1 cellular context compared by ENCODE assay signal in genomic region chr9:111099199-111100005, GRCh38.
TF ChIP-seq lines count a peak whose summit lies in the region.

No MANE protein-coding gene starts in this region.

TF ChIP-seq in HEK293, 187 proteins besides CTCF, POLR2A, EP300 and RAD21 (continued from another document and continues in another):
- TF ChIP-seq, protein P1, sequence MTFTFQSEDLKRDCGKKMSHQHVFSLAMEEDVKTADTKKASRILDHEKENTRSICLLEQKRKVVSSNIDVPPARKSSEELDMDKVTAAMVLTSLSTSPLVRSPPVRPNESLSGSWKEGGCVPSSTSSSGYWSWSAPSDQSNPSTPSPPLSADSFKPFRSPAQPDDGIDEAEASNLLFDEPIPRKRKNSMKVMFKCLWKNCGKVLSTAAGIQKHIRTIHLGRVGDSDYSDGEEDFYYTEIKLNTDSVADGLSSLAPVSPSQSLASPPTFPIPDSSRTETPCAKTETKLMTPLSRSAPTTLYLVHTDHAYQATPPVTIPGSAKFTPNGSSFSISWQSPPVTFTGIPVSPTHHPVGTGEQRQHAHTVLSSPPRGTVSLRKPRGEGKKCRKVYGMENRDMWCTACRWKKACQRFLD (tag by site-specific recombination; IDR thresholded peaks at IDR 0.05) = no peak
- peak; percentile 20; the same call in 1 of the 2 replicates for TF ChIP-seq ZNF76 (tag by site-specific recombination; IDR thresholded peaks at IDR 0.05; ENCODE audit: borderline replicate concordance, low read depth)
- peak; percentile 91 for TF ChIP-seq ZXDB (tag by site-specific recombination; IDR thresholded peaks at IDR 0.05)
- TF ChIP-seq ZEB2 (tag by site-specific recombination; IDR thresholded peaks at IDR 0.05) = peak; percentile 82; the same call in 1 of the 2 replicates
- no peak for TF ChIP-seq ZNF202 (tag by site-specific recombination; IDR thresholded peaks at IDR 0.05; ENCODE audit: borderline replicate concordance)
- TF ChIP-seq AEBP2 (tag by site-specific recombination; IDR thresholded peaks at IDR 0.05; ENCODE audit: borderline replicate concordance) = no peak
- TF ChIP-seq ZNF514 (tag by site-specific recombination; IDR thresholded peaks at IDR 0.05) = no peak
- no peak for TF ChIP-seq ZNF654 (tag by site-specific recombination; IDR thresholded peaks at IDR 0.05; ENCODE audit: low read depth)
- TF ChIP-seq ZNF18 (tag by site-specific recombination; IDR thresholded peaks at IDR 0.05) = peak; percentile 75
- no peak for TF ChIP-seq ZNF169 (tag by site-specific recombination; IDR thresholded peaks at IDR 0.05)
- no peak for TF ChIP-seq ZNF530 (tag by site-specific recombination; IDR thresholded peaks at IDR 0.05; ENCODE audit: low read depth)
- TF ChIP-seq REPIN1 (tag by site-specific recombination; IDR thresholded peaks at IDR 0.05; ENCODE audit: low read depth) = no peak
- no peak for TF ChIP-seq ZNF624 (tag by site-specific recombination; IDR thresholded peaks at IDR 0.05)
- TF ChIP-seq INSM2 (tag by site-specific recombination; IDR thresholded peaks at IDR 0.05) = peak; percentile 93
- peak; percentile 83 for TF ChIP-seq HOXD13 (CRISPR knock-in tag; IDR thresholded peaks at IDR 0.05; ENCODE audit: borderline replicate concordance)
- TF ChIP-seq ZNF23 (tag by site-specific recombination; IDR thresholded peaks at IDR 0.05; ENCODE audit: borderline replicate concordance) = no peak
- TF ChIP-seq ZNF664 (tag by site-specific recombination; IDR thresholded peaks at IDR 0.05) = no peak
- peak; percentile 89 for TF ChIP-seq WT1 (tag by site-specific recombination; IDR thresholded peaks at IDR 0.05)
- TF ChIP-seq ZNF10 (tag by site-specific recombination; IDR thresholded peaks at IDR 0.05) = peak; percentile 68; the same call in 1 of the 2 replicates
- TF ChIP-seq ZNF561 (tag by site-specific recombination; IDR thresholded peaks at IDR 0.05; ENCODE audit: borderline replicate concordance) = peak; percentile 82
- TF ChIP-seq ZBTB21 (tag by site-specific recombination; IDR thresholded peaks at IDR 0.05) = peak; percentile 45; the same call in 1 of the 2 replicates
- TF ChIP-seq ZNF449 (tag by site-specific recombination; IDR thresholded peaks at IDR 0.05) = peak; percentile 43; the same call in 1 of the 2 replicates
- no peak for TF ChIP-seq ZNF354C (tag by site-specific recombination; IDR thresholded peaks at IDR 0.05; ENCODE audit: borderline replicate concordance, low read depth)
- TF ChIP-seq ZNF302 (tag by site-specific recombination; IDR thresholded peaks at IDR 0.05; ENCODE audit: low read depth) = no peak
- TF ChIP-seq, protein P2, sequence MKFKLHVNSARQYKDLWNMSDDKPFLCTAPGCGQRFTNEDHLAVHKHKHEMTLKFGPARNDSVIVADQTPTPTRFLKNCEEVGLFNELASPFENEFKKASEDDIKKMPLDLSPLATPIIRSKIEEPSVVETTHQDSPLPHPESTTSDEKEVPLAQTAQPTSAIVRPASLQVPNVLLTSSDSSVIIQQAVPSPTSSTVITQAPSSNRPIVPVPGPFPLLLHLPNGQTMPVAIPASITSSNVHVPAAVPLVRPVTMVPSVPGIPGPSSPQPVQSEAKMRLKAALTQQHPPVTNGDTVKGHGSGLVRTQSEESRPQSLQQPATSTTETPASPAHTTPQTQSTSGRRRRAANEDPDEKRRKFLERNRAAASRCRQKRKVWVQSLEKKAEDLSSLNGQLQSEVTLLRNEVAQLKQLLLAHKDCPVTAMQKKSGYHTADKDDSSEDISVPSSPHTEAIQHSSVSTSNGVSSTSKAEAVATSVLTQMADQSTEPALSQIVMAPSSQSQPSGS (tag by site-specific recombination; IDR thresholded peaks at IDR 0.05; ENCODE audit: low read depth) = peak; percentile 74
- TF ChIP-seq ZNF248 (tag by site-specific recombination; IDR thresholded peaks at IDR 0.05) = no peak
- TF ChIP-seq BCL11B (tag by site-specific recombination; IDR thresholded peaks at IDR 0.05; ENCODE audit: low read depth) = 0 out of 2 replicates have a peak, but pooled peaks have one; percentile 70
- TF ChIP-seq ZFHX2 (tag by site-specific recombination; conservative IDR thresholded peaks at IDR 0.05) = peak; percentile 72
- no peak for TF ChIP-seq ZBTB26 (tag by site-specific recombination; optimal IDR thresholded peaks at IDR 0.05)
- TF ChIP-seq ZNF544 (tag by site-specific recombination; IDR thresholded peaks at IDR 0.05) = no peak
- no peak; the same call in none of the 2 replicates for TF ChIP-seq ZNF335 (tag by site-specific recombination; conservative IDR thresholded peaks at IDR 0.05)
- TF ChIP-seq, protein P3, sequence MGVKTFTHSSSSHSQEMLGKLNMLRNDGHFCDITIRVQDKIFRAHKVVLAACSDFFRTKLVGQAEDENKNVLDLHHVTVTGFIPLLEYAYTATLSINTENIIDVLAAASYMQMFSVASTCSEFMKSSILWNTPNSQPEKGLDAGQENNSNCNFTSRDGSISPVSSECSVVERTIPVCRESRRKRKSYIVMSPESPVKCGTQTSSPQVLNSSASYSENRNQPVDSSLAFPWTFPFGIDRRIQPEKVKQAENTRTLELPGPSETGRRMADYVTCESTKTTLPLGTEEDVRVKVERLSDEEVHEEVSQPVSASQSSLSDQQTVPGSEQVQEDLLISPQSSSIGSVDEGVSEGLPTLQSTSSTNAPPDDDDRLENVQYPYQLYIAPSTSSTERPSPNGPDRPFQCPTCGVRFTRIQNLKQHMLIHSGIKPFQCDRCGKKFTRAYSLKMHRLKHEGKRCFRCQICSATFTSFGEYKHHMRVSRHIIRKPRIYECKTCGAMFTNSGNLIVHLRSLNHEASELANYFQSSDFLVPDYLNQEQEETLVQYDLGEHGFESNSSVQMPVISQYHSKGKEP (tag by site-specific recombination; IDR thresholded peaks at IDR 0.05) = peak; percentile 65
- no peak for TF ChIP-seq ZNF133 (tag by site-specific recombination; IDR thresholded peaks at IDR 0.05)
- no peak for TF ChIP-seq ZNF747 (tag by site-specific recombination; IDR thresholded peaks at IDR 0.05)
- no peak for TF ChIP-seq ZNF292 (tag by site-specific recombination; IDR thresholded peaks at IDR 0.05; ENCODE audit: borderline replicate concordance, low read depth)
- TF ChIP-seq ZBTB7A (tag by site-specific recombination; IDR thresholded peaks at IDR 0.05; ENCODE audit: low read depth) = no peak
- TF ChIP-seq, protein P4, sequence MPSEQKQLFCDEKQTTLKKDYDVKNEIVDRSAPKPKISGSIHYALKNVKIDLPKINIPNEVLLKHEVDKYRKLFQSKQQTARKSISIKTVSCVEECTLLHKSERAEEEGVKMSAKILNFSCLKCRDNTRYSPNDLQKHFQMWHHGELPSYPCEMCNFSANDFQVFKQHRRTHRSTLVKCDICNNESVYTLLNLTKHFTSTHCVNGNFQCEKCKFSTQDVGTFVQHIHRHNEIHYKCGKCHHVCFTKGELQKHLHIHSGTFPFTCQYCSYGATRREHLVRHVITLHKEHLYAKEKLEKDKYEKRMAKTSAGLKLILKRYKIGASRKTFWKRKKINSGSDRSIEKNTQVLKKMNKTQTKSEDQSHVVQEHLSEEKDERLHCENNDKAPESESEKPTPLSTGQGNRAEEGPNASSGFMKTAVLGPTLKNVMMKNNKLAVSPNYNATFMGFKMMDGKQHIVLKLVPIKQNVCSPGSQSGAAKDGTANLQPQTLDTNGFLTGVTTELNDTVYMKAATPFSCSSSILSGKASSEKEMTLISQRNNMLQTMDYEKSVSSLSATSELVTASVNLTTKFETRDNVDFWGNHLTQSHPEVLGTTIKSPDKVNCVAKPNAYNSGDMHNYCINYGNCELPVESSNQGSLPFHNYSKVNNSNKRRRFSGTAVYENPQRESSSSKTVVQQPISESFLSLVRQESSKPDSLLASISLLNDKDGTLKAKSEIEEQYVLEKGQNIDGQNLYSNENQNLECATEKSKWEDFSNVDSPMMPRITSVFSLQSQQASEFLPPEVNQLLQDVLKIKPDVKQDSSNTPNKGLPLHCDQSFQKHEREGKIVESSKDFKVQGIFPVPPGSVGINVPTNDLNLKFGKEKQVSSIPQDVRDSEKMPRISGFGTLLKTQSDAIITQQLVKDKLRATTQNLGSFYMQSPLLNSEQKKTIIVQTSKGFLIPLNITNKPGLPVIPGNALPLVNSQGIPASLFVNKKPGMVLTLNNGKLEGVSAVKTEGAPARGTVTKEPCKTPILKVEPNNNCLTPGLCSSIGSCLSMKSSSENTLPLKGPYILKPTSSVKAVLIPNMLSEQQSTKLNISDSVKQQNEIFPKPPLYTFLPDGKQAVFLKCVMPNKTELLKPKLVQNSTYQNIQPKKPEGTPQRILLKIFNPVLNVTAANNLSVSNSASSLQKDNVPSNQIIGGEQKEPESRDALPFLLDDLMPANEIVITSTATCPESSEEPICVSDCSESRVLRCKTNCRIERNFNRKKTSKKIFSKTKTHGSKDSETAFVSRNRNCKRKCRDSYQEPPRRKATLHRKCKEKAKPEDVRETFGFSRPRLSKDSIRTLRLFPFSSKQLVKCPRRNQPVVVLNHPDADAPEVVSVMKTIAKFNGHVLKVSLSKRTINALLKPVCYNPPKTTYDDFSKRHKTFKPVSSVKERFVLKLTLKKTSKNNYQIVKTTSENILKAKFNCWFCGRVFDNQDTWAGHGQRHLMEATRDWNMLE (tag by site-specific recombination; conservative IDR thresholded peaks at IDR 0.05; ENCODE audit: low read depth) = no peak
- TF ChIP-seq ZNF274 (IDR thresholded peaks at IDR 0.05; ENCODE audit: low read length) = no peak
- TF ChIP-seq ZNF274 (tag by site-specific recombination; IDR thresholded peaks at IDR 0.05; ENCODE audit: borderline replicate concordance) = no peak
- TF ChIP-seq ZNF488 (tag by site-specific recombination; IDR thresholded peaks at IDR 0.05) = no peak
